ENCODE assay signal across 26 cellular contexts in genomic region chr15:97841558-97841957, GRCh38.
"Had no signal": no experiment of that assay in that cellular context is flagged by ENCODE, and none has a peak within 500 bp of the region (broad histone marks: within the 10 kb centered on the region; RNA-seq: fewer than 3 reads in every experiment).

No MANE protein-coding gene starts in this region.

- H3K36me3 ChIP-seq: colonic mucosa, esophagus squamous epithelium, gastrocnemius medialis, heart right ventricle, left lung, lower lobe of right lung had no signal

- H3K4me1 ChIP-seq: colonic mucosa, esophagus squamous epithelium, gastrocnemius medialis, heart right ventricle, left lung, lower lobe of right lung had no signal

- H3K27ac ChIP-seq: colonic mucosa, epithelial cell of prostate, esophagus squamous epithelium, gastrocnemius medialis, heart right ventricle, left lung, lower lobe of right lung had no signal

- H3K4me3 ChIP-seq: colonic mucosa, esophagus squamous epithelium, gastrocnemius medialis, heart right ventricle, left lung, lower lobe of right lung, mucosa of descending colon had no signal

- FAIRE-seq: endometrium, islet of Langerhans, keratinocyte had no signal

- H3K27me3 ChIP-seq: colonic mucosa, esophagus squamous epithelium, gastrocnemius medialis, heart right ventricle, left lung had no signal

- H3K9me3 ChIP-seq: colonic mucosa, esophagus squamous epithelium, gastrocnemius medialis, heart right ventricle, left lung, lower lobe of right lung, mucosa of descending colon had no signal

- DNase-seq: colonic mucosa; cortex of kidney; effector CD8-positive, alpha-beta T cell; effector memory CD8-positive, alpha-beta T cell; endodermal cell; erythroblast; esophagus squamous epithelium; foreskin fibroblast; foreskin melanocyte; gastrocnemius medialis; glutamatergic neuron; head of caudate nucleus; heart right ventricle; hippocampal formation; left cardiac atrium; left lung; left ventricle myocardium superior; lower lobe of right lung; mesenchymal stem cell; mucosa of descending colon; naive B cell had no signal

- ATAC-seq: effector memory CD8-positive, alpha-beta T cell; esophagus mucosa; gastrocnemius medialis; heart right ventricle; left cardiac atrium; left lung; left ventricle myocardium superior; lower lobe of right lung; mucosa of descending colon had no signal
